ENCODE assay signal across 8 cellular contexts in genomic region chr5:172640822-172641358, GRCh38. TPM values are rescaled to one million over a fixed set of nuclear protein-coding genes. Genes with fewer than 3 reads are reported as not detected.
A peak's percentile ranks its signal among the peaks of the same experiment; 100 is the strongest.
DNase-seq lines count a peak whose midpoint lies in the region; ATAC-seq, FAIRE-seq and TF ChIP-seq lines count a peak whose summit lies in the region.

TSS of gene NEURL1B (plus strand) at chr5:172641263. CDS start at chr5:172641407, 144 bp downstream.

- H3K36me3 Mint-ChIP-seq in CD4-positive, alpha-beta T cell (ENCODE audit: low read depth) = no peaks in the 10 kb centered on the region

- no peak for TF ChIP-seq CTCF in CD4-positive, alpha-beta T cell (IDR thresholded peaks at IDR 0.05)
- no peak for TF ChIP-seq CTCF in keratinocyte (optimal IDR thresholded peaks at IDR 0.05 in 1 of 3, IDR thresholded peaks at IDR 0.05 in 1 of 3, conservative IDR thresholded peaks at IDR 0.05 in 1 of 3; ENCODE audit: extremely low read depth in 1 of 3, insufficient read depth in 2 of 3, low read length in 3 of 3)

- no peaks in the 10 kb centered on the region for H3K9me3 Mint-ChIP-seq in CD4-positive, alpha-beta T cell

- H3K36me3 ChIP-seq in keratinocyte (ENCODE audit: control insufficient read depth in 2 of 2, extremely low read depth in 1 of 2, insufficient read depth in 2 of 2, low read length in 2 of 2) = no peaks in the 10 kb centered on the region

- peak within 1 kb of the TSS; percentile 54 for H3K9ac ChIP-seq in keratinocyte (ENCODE audit: control insufficient read depth, extremely low read depth, insufficient read depth, low read length)

- H3K4me3 Mint-ChIP-seq in CD4-positive, alpha-beta T cell = peak within 1 kb of the TSS; percentile 20

- intact Hi-C loops in CD4-positive, alpha-beta T cell (cut with DNase I, micrococcal nuclease) = no loop called here

- no peak within 1 kb of the TSS for H3K27ac Mint-ChIP-seq in CD4-positive, alpha-beta T cell

- H3K4me2 ChIP-seq in keratinocyte (ENCODE audit: control insufficient read depth, extremely low read depth, insufficient read depth, low read depth, low read length) = peak within 1 kb of the TSS; percentile 82

- peak within 1 kb of the TSS; percentile 54 for H2AFZ ChIP-seq in keratinocyte (ENCODE audit: control insufficient read depth, low read length)

- DNase-seq in CD4-positive, alpha-beta T cell = peak in 4 of 10 experiments; percentile 11 to 42 (median 17)
- DNase-seq in NCI-H1417 treated with DMSO at 0.1 percent for 48 hours (lab: John Stamatoyannopoulos, UW) (peak; percentile 15), UCSD-AML1 (lab: John Stamatoyannopoulos, UW; ENCODE audit: unreplicated experiment) (peak; percentile 69), cerebellar cortex (ENCODE audit: low spot score) (peak; percentile 47), keratinocyte (ENCODE audit: low read depth, low spot score) (no peak), smooth muscle cell of the brain vasculature (ENCODE audit: low read depth, low spot score) (peak; percentile 15)

- POLR2A ChIA-PET in CD4-positive, alpha-beta T cell (lab: Charles Lee) = no interaction called here

- peaks cover 62% of the 10 kb centered on the region for H3K27me3 Mint-ChIP-seq in CD4-positive, alpha-beta T cell

- H3K9me1 ChIP-seq in keratinocyte (ENCODE audit: control insufficient read depth, extremely low read depth, insufficient read depth, low read length) = no peaks in the 10 kb centered on the region

- peaks cover 18% of the 10 kb centered on the region for H3K4me1 ChIP-seq in keratinocyte (ENCODE audit: control insufficient read depth, extremely low read depth, insufficient read depth, low read length)

- H3K9me3 ChIP-seq in CD4-positive, alpha-beta T cell (ENCODE audit: control insufficient read depth, low read length) = no peaks in the 10 kb centered on the region
- H3K9me3 ChIP-seq in keratinocyte (ENCODE audit: control insufficient read depth, low read depth, low read length) = no peaks in the 10 kb centered on the region

- dilution Hi-C loops in keratinocyte (cut with MboI; ENCODE audit: extremely low pct_ligation_motif_present, low sequenced_read_pairs) = no loop called here

- peaks cover 8% of the 10 kb centered on the region for H3K4me1 Mint-ChIP-seq in CD4-positive, alpha-beta T cell (ENCODE audit: low read depth)

- FAIRE-seq in keratinocyte (lab: Jason Lieb, UNC) = no peak

- no peak within 1 kb of the TSS for H3K27ac ChIP-seq in CD4-positive, alpha-beta T cell (ENCODE audit: low read depth, low read length)
- H3K27ac ChIP-seq in keratinocyte (ENCODE audit: control insufficient read depth, insufficient read depth, low read length) = no peak within 1 kb of the TSS

- CTCF ChIA-PET in CD4-positive, alpha-beta T cell (lab: Charles Lee) = no interaction called here

- H3K27me3 ChIP-seq in CD4-positive, alpha-beta T cell (ENCODE audit: control insufficient read depth, insufficient read depth, low read length) = peaks cover 27% of the 10 kb centered on the region
- H3K27me3 ChIP-seq in keratinocyte (ENCODE audit: control insufficient read depth, extremely low read depth, insufficient read depth, low read length) = peaks cover 34% of the 10 kb centered on the region

- H3K79me2 ChIP-seq in keratinocyte (ENCODE audit: control insufficient read depth, insufficient read depth, low read length) = no peaks in the 10 kb centered on the region

- H3K4me3 ChIP-seq in keratinocyte (ENCODE audit: control insufficient read depth in 2 of 3, extremely low read depth in 1 of 3, insufficient read depth in 2 of 3, low read depth in 1 of 3, low read length in 3 of 3) = peak within 1 kb of the TSS; percentile 30 to 58 (median 58)

- no peaks in the 10 kb centered on the region for H4K20me1 ChIP-seq in keratinocyte (ENCODE audit: control insufficient read depth, extremely low read depth, insufficient read depth, low read length)

- peak; percentile 49 for ATAC-seq in CD4-positive, alpha-beta T cell (ENCODE audit: poor library complexity)
- peak; percentile 64 for ATAC-seq in GM21528 (IDR thresholded peaks at IDR 0.05; ENCODE audit: low FRiP score, unreplicated experiment)
- no peak for ATAC-seq in HG03460 (IDR thresholded peaks at IDR 0.05; ENCODE audit: unreplicated experiment)

RNA-seq across cellular contexts. Expression of gene NEURL1B, which starts in this region (rescaled TPM):
- total RNA-seq in CD4-positive, alpha-beta T cell = under 1 TPM; 0.08 to 0.16 TPM
- polyA plus RNA-seq in keratinocyte = 0.06 to 0.43 TPM (median 0.36 TPM) in 3 replicates
- 0.07 TPM for polyA plus RNA-seq in keratinocyte (2011; ENCODE audit: low read depth)
- polyA plus RNA-seq in keratinocyte (2011; cell fraction: cytosol; rRNA removed) = 0.13 and 0.14 TPM in 2 replicates
- polyA plus RNA-seq in keratinocyte (2011; cell fraction: nucleus; rRNA removed) = 0.24 and 0.25 TPM in 2 replicates
- polyA plus RNA-seq in keratinocyte (2012; ENCODE audit: low replicate concordance) = 0.14 and 0.38 TPM in 2 replicates
- 0.07 to 0.77 TPM (median 0.56 TPM) in 3 replicates for polyA minus RNA-seq in keratinocyte
- 0.58 TPM for polyA minus RNA-seq in keratinocyte (2011; cell fraction: cytosol; rRNA and poly(A)+ RNA removed)
- 0.11 TPM in 1 of 2 replicates, not detected in the other for polyA minus RNA-seq in keratinocyte (2011; cell fraction: nucleus; rRNA and poly(A)+ RNA removed)

Comparison
In these comparisons a context has a peak if more than half of its experiments do, and no peak if none do; other contexts are left out.
1. Peak in ATAC-seq in CD4-positive, alpha-beta T cell; RNA of the gene not detected or under 1 TPM.